20 cellular contexts compared by ENCODE assay signal in genomic region chr21:26011292-26011940, GRCh38.
"Had no signal": no experiment of that assay in that cellular context is flagged by ENCODE, and none has a peak within 500 bp of the region (broad histone marks: within the 10 kb centered on the region; RNA-seq: fewer than 3 reads in every experiment).

No MANE protein-coding gene starts in this region.

- H3K4me3 ChIP-seq: body of pancreas, gastrocnemius medialis, mucosa of descending colon, stomach, thoracic aorta, upper lobe of right lung had no signal

- H3K27me3 ChIP-seq: body of pancreas, gastrocnemius medialis, neutrophil, stomach, upper lobe of right lung had no signal

- H3K27ac Mint-ChIP-seq: activated CD4-positive, alpha-beta T cell treated with anti-CD3 and anti-CD28 coated beads, Interleukin-2, amount 10 ng/mL, durations not matched to agents 24 days and 14 days; activated CD8-positive, alpha-beta T cell treated with anti-CD3 and anti-CD28 coated beads, Interleukin-2, amount 10 ng/mL, durations not matched to agents 7 days and 5 days; activated naive CD4-positive, alpha-beta T cell treated with anti-CD3 and anti-CD28 coated beads, Interleukin-2, amount 50 U/mL, for 72 hours; naive thymus-derived CD4-positive, alpha-beta T cell had no signal

- H3K27me3 Mint-ChIP-seq: activated CD4-positive, alpha-beta T cell treated with anti-CD3 and anti-CD28 coated beads, Interleukin-2, amount 10 ng/mL, durations not matched to agents 24 days and 14 days; naive thymus-derived CD4-positive, alpha-beta T cell had no signal

- H3K9me3 Mint-ChIP-seq: activated CD4-positive, alpha-beta T cell treated with anti-CD3 and anti-CD28 coated beads, Interleukin-2, amount 10 ng/mL, durations not matched to agents 24 days and 14 days; activated naive CD4-positive, alpha-beta T cell treated with anti-CD3 and anti-CD28 coated beads, Interleukin-2, amount 50 U/mL, for 72 hours; naive thymus-derived CD4-positive, alpha-beta T cell had no signal

- H3K36me3 Mint-ChIP-seq: activated naive CD4-positive, alpha-beta T cell treated with anti-CD3 and anti-CD28 coated beads, Interleukin-2, amount 50 U/mL, for 72 hours had no signal

- H3K27ac ChIP-seq: body of pancreas, gastrocnemius medialis, neutrophil, stomach, thoracic aorta, upper lobe of right lung had no signal

- ATAC-seq: activated CD8-positive, alpha-beta T cell treated with anti-CD3 and anti-CD28 coated beads, Interleukin-2, amount 10 ng/mL, durations not matched to agents 7 days and 5 days; activated naive CD4-positive, alpha-beta T cell treated with anti-CD3 and anti-CD28 coated beads, Interleukin-2, amount 50 U/mL, for 72 hours; body of pancreas; gastrocnemius medialis; left lobe of liver; mucosa of descending colon; naive thymus-derived CD4-positive, alpha-beta T cell; upper lobe of right lung had no signal

- DNase-seq: activated CD4-positive, alpha-beta T cell treated with anti-CD3 and anti-CD28 coated beads, Interleukin-2, amount 10 ng/mL, durations not matched to agents 24 days and 14 days; activated CD8-positive, alpha-beta memory T cell treated with anti-CD3 and anti-CD28 coated beads, Interleukin-2, amount 50 U/mL, for 4 hours; activated CD8-positive, alpha-beta T cell treated with anti-CD3 and anti-CD28 coated beads, Interleukin-2, amount 10 ng/mL, durations not matched to agents 7 days and 5 days; activated effector memory CD4-positive, alpha-beta T cell treated with anti-CD3 and anti-CD28 coated beads, Interleukin-2, amount 50 U/mL, for 16 hours; activated T-cell treated with anti-CD3 and anti-CD28 coated beads, Interleukin-2, amount 50 U/mL, for 48 hours; body of pancreas; dermis blood vessel endothelial cell; erythroblast; gastrocnemius medialis; mucosa of descending colon; naive thymus-derived CD4-positive, alpha-beta T cell; retina; stimulated activated CD4-positive, alpha-beta T cell treated with anti-CD3 and anti-CD28 coated beads, Interleukin-12 subunit alpha, Interleukin-12 subunit beta, amount 100 ng/mL, for 4 hours; stimulated activated CD4-positive, alpha-beta T cell treated with anti-CD3 and anti-CD28 coated beads, Interleukin-2, amount 100 ng/mL, for 24 hours; stomach; upper lobe of right lung had no signal

- H3K4me3 Mint-ChIP-seq: activated CD4-positive, alpha-beta T cell treated with anti-CD3 and anti-CD28 coated beads, Interleukin-2, amount 10 ng/mL, durations not matched to agents 24 days and 14 days; activated CD8-positive, alpha-beta T cell treated with anti-CD3 and anti-CD28 coated beads, Interleukin-2, amount 10 ng/mL, durations not matched to agents 7 days and 5 days; naive thymus-derived CD4-positive, alpha-beta T cell had no signal
